In genomic region chr16:57633383-57634064, GRCh38 we compare ENCODE assay signal across 25 cellular contexts. TPM values are rescaled to one million over a fixed set of nuclear protein-coding genes. Genes with fewer than 3 reads are reported as not detected.
DNase-seq lines count a peak whose midpoint lies in the region; ATAC-seq and TF ChIP-seq lines count a peak whose summit lies in the region.
"Had no signal": no experiment of that assay in that cellular context is flagged by ENCODE, and none has a peak within 500 bp of the region (broad histone marks: within the 10 kb centered on the region; RNA-seq: fewer than 3 reads in every experiment).

No MANE protein-coding gene starts in this region.

- in situ Hi-C loops in IMR-90 (cut with MboI; ENCODE audit: low sequenced_read_pairs), result no loop called here

- H3K18ac ChIP-seq in IMR-90 (ENCODE audit: low read depth, low read length), result no peak overlapping the region

- peak overlapping the region; percentile 35; the same call in 1 of the 2 replicates for H2AK5ac ChIP-seq in IMR-90 (ENCODE audit: low read depth, low read length)

- no peak overlapping the region for H2AK9ac ChIP-seq in IMR-90 (replicated peaks; ENCODE audit: low read depth, low read length, poor library complexity)

- no peak overlapping the region for H3K56ac ChIP-seq in IMR-90 (ENCODE audit: extremely low read depth, insufficient read depth, low read length)

- H3K4me1 Mint-ChIP-seq in glutamatergic neuron (ENCODE audit: low read depth, unreplicated experiment), result peaks cover 28% of the 10 kb centered on the region

- H3K9me1 ChIP-seq in IMR-90 (ENCODE audit: insufficient read depth, low read length), result peaks cover 11% of the 10 kb centered on the region

- H3K9ac ChIP-seq in IMR-90 (ENCODE audit: low read depth, low read length) (no peak overlapping the region), subcutaneous abdominal adipose tissue (ENCODE audit: low read length in 5 of 5) (peak overlapping the region in 2 of 5 donors; percentile 21 to 33)
- H3K9ac ChIP-seq: parathyroid adenoma had no signal

- H3K79me2 ChIP-seq in PC-9 (ENCODE audit: low read depth), result peaks cover 67% of the 10 kb centered on the region

- H3K27me3 ChIP-seq in IMR-90 (ENCODE audit: control insufficient read depth, insufficient read depth, low read length) (peaks cover 11% of the 10 kb centered on the region; the same call in 1 of the 2 replicates), PC-9 (ENCODE audit: insufficient read depth, low read depth) (no peaks in the 10 kb centered on the region), layer of hippocampus (ENCODE audit: control insufficient read depth, insufficient read depth, low read length) (no peaks in the 10 kb centered on the region), subcutaneous abdominal adipose tissue (ENCODE audit: control insufficient read depth in 5 of 5, insufficient read depth in 4 of 5, low read length in 5 of 5) (peaks cover 22 to 61% (median 46%) of the 10 kb centered on the region in 5 donors)
- H3K27me3 ChIP-seq: ascending aorta had no signal

- peak overlapping the region; percentile 4; the same call in 1 of the 2 replicates for H2BK120ac ChIP-seq in IMR-90 (ENCODE audit: low read depth, low read length)

- H3K36me3 ChIP-seq in IMR-90 (ENCODE audit: control insufficient read depth, insufficient read depth, low read length), result no peaks in the 10 kb centered on the region
- no peaks in the 10 kb centered on the region for H3K36me3 ChIP-seq in PC-9 (ENCODE audit: low read depth)
- H3K36me3 ChIP-seq in subcutaneous abdominal adipose tissue (ENCODE audit: control insufficient read depth in 5 of 5, insufficient read depth in 5 of 5, low read length in 5 of 5), result no peaks in the 10 kb centered on the region
- H3K36me3 ChIP-seq: ascending aorta, HAP-1 had no signal

- WGBS in IMR-90 (ENCODE audit: extremely low coverage in 2 of 2, insufficient read length in 1 of 2), 2 experiments, result 92% methylated on average over 5 of the region's 11 CpGs; no CpG with 5 or more reads in 1 of the 2 experiments

- intact Hi-C loops in IMR-90 (cut with micrococcal nuclease), result no loop called here
- intact Hi-C loops in PC-9 (cut with micrococcal nuclease; ENCODE audit: unreplicated experiment), result no loop called here

- no peak for TF ChIP-seq RAD21 in IMR-90 (IDR thresholded peaks at IDR 0.05; ENCODE audit: low read length)

- no peak overlapping the region for H2BK5ac ChIP-seq in IMR-90 (ENCODE audit: low read depth, low read length, poor library complexity, severe bottlenecking)

- no peak for ATAC-seq in IMR-90 (ENCODE audit: low read depth)

- no peak overlapping the region for H3K14ac ChIP-seq in IMR-90 (replicated peaks; ENCODE audit: low read depth, low read length)

- H3K9me3 Mint-ChIP-seq in glutamatergic neuron (ENCODE audit: unreplicated experiment), result no peaks in the 10 kb centered on the region
- H3K9me3 Mint-ChIP-seq: activated naive CD4-positive, alpha-beta T cell treated with anti-CD3 and anti-CD28 coated beads, Interleukin-2, amount 50 U/mL, for 24 hours; activated T-cell treated with anti-CD3 and anti-CD28 coated beads, Interleukin-2, amount 50 U/mL, for 72 hours; immature natural killer cell; T-cell had no signal

- H3K4me3 Mint-ChIP-seq in glutamatergic neuron (ENCODE audit: unreplicated experiment), result no peak overlapping the region
- H3K4me3 Mint-ChIP-seq: activated naive CD4-positive, alpha-beta T cell treated with anti-CD3 and anti-CD28 coated beads, Interleukin-2, amount 50 U/mL, for 24 hours; activated T-cell treated with anti-CD3 and anti-CD28 coated beads, Interleukin-2, amount 50 U/mL, for 72 hours; immature natural killer cell; T-cell had no signal

- BruUV-seq in IMR-90 (replicated peaks; lab: Mats Ljungman, UMichigan), result no TSS peak
- no TSS peak for BruUV-seq in PC-9 (replicated peaks; lab: Mats Ljungman, UMichigan)

- H4K5ac ChIP-seq in IMR-90 (ENCODE audit: low read depth, low read length), result no peak overlapping the region

- POLR2A ChIA-PET in IMR-90 (lab: Charles Lee; ENCODE audit: unreplicated experiment), result no interaction called here
- POLR2A ChIA-PET in PC-9 (lab: Charles Lee; ENCODE audit: unreplicated experiment), result no interaction called here

- H3K36me3 Mint-ChIP-seq in glutamatergic neuron (ENCODE audit: unreplicated experiment), result no peaks in the 10 kb centered on the region
- H3K36me3 Mint-ChIP-seq: activated naive CD4-positive, alpha-beta T cell treated with anti-CD3 and anti-CD28 coated beads, Interleukin-2, amount 50 U/mL, for 24 hours; immature natural killer cell; T-cell had no signal

- dilution Hi-C loops in IMR-90 (cut with HindIII; ENCODE audit: low sequenced_read_pairs, unreplicated experiment), result no loop called here

- no peak overlapping the region for H3K4me2 ChIP-seq in IMR-90 (ENCODE audit: low read depth, low read length)
- peak overlapping the region; percentile 52 for H3K4me2 ChIP-seq in PC-9

- H3K23ac ChIP-seq in IMR-90 (ENCODE audit: low read depth, low read length), result no peak overlapping the region

- no peak overlapping the region for H4K8ac ChIP-seq in IMR-90 (ENCODE audit: low read depth in 2 of 2, low read length in 2 of 2)

- peaks cover 15% of the 10 kb centered on the region for H3K27me3 Mint-ChIP-seq in glutamatergic neuron (ENCODE audit: unreplicated experiment)

- no peak for TF ChIP-seq POLR2A in IMR-90 (IDR thresholded peaks at IDR 0.05; ENCODE audit: low read depth, low read length)

- H2BK15ac ChIP-seq in IMR-90 (ENCODE audit: low read depth, low read length), result no peak overlapping the region

- H3F3A ChIP-seq in PC-9 (ENCODE audit: insufficient read depth, low read depth), result peaks cover 22% of the 10 kb centered on the region; the same call in 1 of the 2 replicates

- no peaks in the 10 kb centered on the region for H3K9me3 ChIP-seq in IMR-90 (ENCODE audit: control insufficient read depth, insufficient read depth, low read length)
- H3K9me3 ChIP-seq in PC-9 (ENCODE audit: insufficient read depth, low read depth), result no peaks in the 10 kb centered on the region
- H3K9me3 ChIP-seq in subcutaneous abdominal adipose tissue (ENCODE audit: control insufficient read depth in 5 of 5, low read length in 5 of 5), result no peaks in the 10 kb centered on the region
- H3K9me3 ChIP-seq: ascending aorta, HAP-1 had no signal

- peaks cover 0 to 5% of the 10 kb centered on the region in 2 experiments; a peak in 1 of 4 replicates for H3K79me1 ChIP-seq in IMR-90 (ENCODE audit: low read depth in 1 of 2, low read length in 2 of 2)

- H2AFZ ChIP-seq in IMR-90 (replicated peaks; ENCODE audit: low read length, poor library complexity), result no peak overlapping the region
- H2AFZ ChIP-seq in PC-9, result no peak overlapping the region
- H2AFZ ChIP-seq: parathyroid adenoma had no signal

- peak overlapping the region; percentile 25; the same call in 1 of the 2 replicates for H3K4ac ChIP-seq in IMR-90 (ENCODE audit: low read depth, low read length)

- no peaks in the 10 kb centered on the region for H3K9me2 ChIP-seq in PC-9 (ENCODE audit: insufficient read depth)

- no peak overlapping the region for H3K4me3 ChIP-seq in IMR-90 (ENCODE audit: insufficient read depth, low read depth, low read length)
- H3K4me3 ChIP-seq in PC-9, result no peak overlapping the region
- peak overlapping the region in 2 of 5 donors; percentile 13 to 31 for H3K4me3 ChIP-seq in subcutaneous abdominal adipose tissue (ENCODE audit: low read depth in 1 of 5, low read length in 5 of 5)
- H3K4me3 ChIP-seq: ascending aorta, HAP-1, lung, skin epidermis had no signal

- peak overlapping the region; percentile 78 for H2BK20ac ChIP-seq in IMR-90 (ENCODE audit: low read depth, low read length)

- H4K20me1 ChIP-seq in IMR-90 (ENCODE audit: insufficient read depth, low read length), result no peaks in the 10 kb centered on the region
- H4K20me1 ChIP-seq in PC-9 (ENCODE audit: insufficient read depth), result peaks cover 41% of the 10 kb centered on the region

- DNase-seq in IMR-90, result no peak
- no peak for DNase-seq in PC-9
- no peak for DNase-seq in GM20000 (ENCODE audit: low spot score)
- no peak for DNase-seq in GOT3 (lab: John Stamatoyannopoulos, UW)
- no peak for DNase-seq in stimulated activated CD4-positive, alpha-beta T cell treated with anti-CD3 and anti-CD28 coated beads, Interleukin-2, amount 100 ng/mL, for 48 hours
- no peak for DNase-seq in glutamatergic neuron
- DNase-seq: activated T-cell treated with anti-CD3 and anti-CD28 coated beads, Interleukin-2, amount 50 U/mL, for 72 hours; DND-41; immature natural killer cell; NCI-H1417; NCI-H2107; NCI-H748 treated with DMSO at 0.1 percent for 48 hours; SHP77 treated with DMSO at 0.1 percent for 48 hours; stimulated activated CD4-positive, alpha-beta T cell treated with anti-CD3 and anti-CD28 coated beads, Interleukin-2, amount 100 ng/mL, for 24 hours; stimulated activated naive CD4-positive, alpha-beta T cell; T-cell had no signal

- H3K27ac ChIP-seq in IMR-90 (ENCODE audit: insufficient read depth, low read length), result no peak overlapping the region
- H3K27ac ChIP-seq in PC-9, result peak overlapping the region; percentile 37
- H3K27ac ChIP-seq in layer of hippocampus (ENCODE audit: low read depth, low read length), result peak overlapping the region; percentile 59
- H3K27ac ChIP-seq in subcutaneous abdominal adipose tissue (ENCODE audit: low read depth, low read length), result peak overlapping the region; percentile 78
- H3K27ac ChIP-seq: ascending aorta, parathyroid adenoma had no signal

- H3K4me1 ChIP-seq in IMR-90 (ENCODE audit: control insufficient read depth, insufficient read depth, low read length) (peaks cover 14% of the 10 kb centered on the region), PC-9 (replicated peaks; ENCODE audit: insufficient read depth) (peaks cover 67% of the 10 kb centered on the region), subcutaneous abdominal adipose tissue (ENCODE audit: control insufficient read depth in 5 of 5, insufficient read depth in 5 of 5, low read length in 5 of 5) (peaks cover 3 to 82% (median 34%) of the 10 kb centered on the region in 5 donors)
- H3K4me1 ChIP-seq: HAP-1 had no signal

- TF ChIP-seq CTCF in IMR-90 (conservative IDR thresholded peaks at IDR 0.05; ENCODE audit: low read depth, low read length) (no peak), PC-9 (conservative IDR thresholded peaks at IDR 0.05) (no peak), GM20000 (IDR thresholded peaks at IDR 0.05; ENCODE audit: extremely low read depth, missing control alignments) (no peak), glutamatergic neuron (IDR thresholded peaks at IDR 0.05; ENCODE audit: partially characterized antibody, unreplicated experiment) (no peak)

- H4K91ac ChIP-seq in IMR-90 (ENCODE audit: insufficient read depth, low read depth, low read length), result peak overlapping the region; percentile 9

- no peak overlapping the region for H3K27ac Mint-ChIP-seq in glutamatergic neuron (ENCODE audit: unreplicated experiment)
- H3K27ac Mint-ChIP-seq: activated naive CD4-positive, alpha-beta T cell treated with anti-CD3 and anti-CD28 coated beads, Interleukin-2, amount 50 U/mL, for 24 hours; activated T-cell treated with anti-CD3 and anti-CD28 coated beads, Interleukin-2, amount 50 U/mL, for 72 hours; T-cell had no signal

- CTCF ChIA-PET in IMR-90 (lab: Yijun Ruan, JAX) (interaction anchor here (0.5 to 0.6 kb wide), 2 partner anchors 16 to 468 kb away, joined by 3 to 4 read pairs; no protein-coding TSS in a partner anchor), PC-9 (lab: Charles Lee) (no interaction called here)

RNA-seq across cellular contexts. Expression of gene ADGRG1, which starts 5.1 kb away (rescaled TPM):
- 0.83 and 0.90 TPM in 2 replicates for total RNA-seq in IMR-90 (2012; rRNA removed)
- polyA plus RNA-seq in IMR-90 (2012; rRNA removed), result 7.0 and 8.4 TPM in 2 replicates
- 7.1 and 9.4 TPM in 2 replicates for polyA plus RNA-seq in IMR-90 (2012; cell fraction: cytosol; rRNA removed)
- polyA plus RNA-seq in IMR-90 (2012; cell fraction: nucleus; rRNA removed; ENCODE audit: low replicate concordance), result 7.6 and 14.1 TPM in 2 replicates
- 105 and 131 TPM in 2 replicates for total RNA-seq in PC-9 (2021)
- total RNA-seq in glutamatergic neuron (ENCODE audit: unreplicated experiment), result 116 TPM

RNA-seq across cellular contexts. Expression of gene ADGRG3, which starts 34.6 kb away (rescaled TPM):
- not detected in 2 replicates for total RNA-seq in IMR-90 (2012; rRNA removed)
- polyA plus RNA-seq in IMR-90 (2012; rRNA removed), result not detected in 2 replicates
- not detected in 2 replicates for polyA plus RNA-seq in IMR-90 (2012; cell fraction: cytosol; rRNA removed)
- polyA plus RNA-seq in IMR-90 (2012; cell fraction: nucleus; rRNA removed; ENCODE audit: low replicate concordance), result not detected in 2 replicates
- total RNA-seq in PC-9 (2021), result 0.25 TPM in 1 of 2 replicates, not detected in the other
- total RNA-seq in glutamatergic neuron (ENCODE audit: unreplicated experiment), result not detected
- total RNA-seq: activated CD8-positive, alpha-beta memory T cell treated with anti-CD3 and anti-CD28 coated beads for 36 hours; ascending aorta had no signal

Comparison
In these comparisons a context has a peak if more than half of its experiments do, and no peak if none do; other contexts are left out.
1. RNA of gene ADGRG1, which starts 5.1 kb away (total RNA-seq): 105 to 131 TPM in PC-9 and 116 TPM in glutamatergic neuron (single experiment); 0.83 to 0.90 TPM in IMR-90; every median in the first group is over 10 times any median in the second.